Comparison of ENCODE assay signal across 8 cellular contexts in genomic region chr19:55385749-55386514, GRCh38. TPM values are rescaled to one million over a fixed set of nuclear protein-coding genes. Genes with fewer than 3 reads are reported as not detected.
DNase-seq lines count a peak whose midpoint lies in the region; ATAC-seq lines count a peak whose summit lies in the region.

TSS of gene RPL28 (plus strand) at chr19:55385932. CDS start at chr19:55386358, 426 bp downstream.

- H3K4me3 ChIP-seq in CD8-positive, alpha-beta memory T cell (ENCODE audit: low read length): peak within 1 kb of the TSS; percentile 99
- peak within 1 kb of the TSS; percentile 97 for H3K4me3 ChIP-seq in NT2/D1 (ENCODE audit: insufficient read length, low read depth)

- H3K9ac ChIP-seq in NT2/D1 (ENCODE audit: insufficient read length, low read depth): peak within 1 kb of the TSS; percentile 99

- peaks cover 57% of the 10 kb centered on the region for H3K4me1 ChIP-seq in CD8-positive, alpha-beta memory T cell (ENCODE audit: insufficient read depth, low read length)
- peaks cover 31% of the 10 kb centered on the region for H3K4me1 ChIP-seq in NT2/D1 (ENCODE audit: insufficient read depth, insufficient read length)

- peaks cover 3 to 55% (median 5%) of the 10 kb centered on the region in 3 donors for H3K36me3 Mint-ChIP-seq in CD8-positive, alpha-beta memory T cell

- ATAC-seq in GM19463 (IDR thresholded peaks at IDR 0.05; ENCODE audit: unreplicated experiment): peak; percentile 65

- H3K9me3 Mint-ChIP-seq in CD8-positive, alpha-beta memory T cell: no peaks in the 10 kb centered on the region

- H3K27me3 Mint-ChIP-seq in CD8-positive, alpha-beta memory T cell: peaks cover 0 to 10% of the 10 kb centered on the region in 2 donors

- H3K36me3 ChIP-seq in CD8-positive, alpha-beta memory T cell (ENCODE audit: insufficient read depth, low read length): peaks cover 28% of the 10 kb centered on the region
- peaks cover 50% of the 10 kb centered on the region for H3K36me3 ChIP-seq in NT2/D1 (ENCODE audit: insufficient read depth, insufficient read length, low read length)

- POLR2A ChIA-PET in CD8-positive, alpha-beta memory T cell (lab: Charles Lee): interaction anchor here (1.0 to 2.6 kb wide), 2 partner anchors 20 to 21 kb away, joined by 3 to 14 read pairs; partner anchors contain the start of gene UBE2S

- DNase-seq in CD8-positive, alpha-beta memory T cell: peak; percentile 96 to 99 (median 98)
- DNase-seq in HPDE6-E6E7 (ENCODE audit: extremely low spot score) (peak; percentile 88), NT2/D1 (ENCODE audit: low read depth, low spot score) (peak; percentile 92), mesenteric fat pad (ENCODE audit: low spot score) (peak; percentile 99)
- peak; percentile 96 for DNase-seq in activated CD8-positive, alpha-beta memory T cell treated with anti-CD3 and anti-CD28 coated beads, Interleukin-2, amount 50 U/mL, for 1 hour (ENCODE audit: extremely low read depth)
- peak; percentile 96 to 98 for DNase-seq in stimulated activated CD8-positive, alpha-beta memory T cell treated with anti-CD3 and anti-CD28 coated beads, Interleukin-15, amount 100 ng/mL, for 4 hours (ENCODE audit: low read depth in 2 of 2)

- H3K27me3 ChIP-seq in CD8-positive, alpha-beta memory T cell (ENCODE audit: insufficient read depth, low read length, poor library complexity, severe bottlenecking): no peaks in the 10 kb centered on the region
- H3K27me3 ChIP-seq in NT2/D1 (ENCODE audit: insufficient read depth, insufficient read length): peaks cover 12% of the 10 kb centered on the region

- no peaks in the 10 kb centered on the region for H3K9me3 ChIP-seq in CD8-positive, alpha-beta memory T cell (ENCODE audit: low read length)
- no peaks in the 10 kb centered on the region for H3K9me3 ChIP-seq in NT2/D1 (ENCODE audit: insufficient read depth, low read length)

- in situ Hi-C loops in endometrial microvascular endothelial cells (cut with HindIII; ENCODE audit: inconsistent ontology term, low pct_unique_long_range_greater_than_20kb, low sequenced_read_pairs): no loop called here

- peaks cover 65 to 82% (median 69%) of the 10 kb centered on the region in 3 donors for H3K4me1 Mint-ChIP-seq in CD8-positive, alpha-beta memory T cell

- peak within 1 kb of the TSS; percentile 99 for H3K27ac ChIP-seq in CD8-positive, alpha-beta memory T cell (ENCODE audit: low read depth, low read length)

- peak within 1 kb of the TSS; percentile 97 to 100 (median 99) for H3K27ac Mint-ChIP-seq in CD8-positive, alpha-beta memory T cell

- H3K4me3 Mint-ChIP-seq in CD8-positive, alpha-beta memory T cell: peak within 1 kb of the TSS; percentile 97 to 100 (median 99)

- CTCF ChIA-PET in CD8-positive, alpha-beta memory T cell (lab: Charles Lee): no interaction called here

RNA-seq across cellular contexts. Expression of gene RPL28, which starts in this region (rescaled TPM):
- 1,000 to 10,000 TPM; 2,376 to 2,381 TPM for total RNA-seq in CD8-positive, alpha-beta memory T cell
- 615 TPM for polyA plus RNA-seq in CD8-positive, alpha-beta memory T cell
- total RNA-seq in endometrial microvascular endothelial cells (ENCODE audit: inconsistent ontology term) (298 TPM), mesenteric fat pad (1,147 TPM)

Comparison
In these comparisons a context has a peak if more than half of its experiments do, and no peak if none do; other contexts are left out.
1. Peak in every context shown above with its lines: DNase-seq, ATAC-seq, H3K4me3 ChIP-seq and H3K27ac ChIP-seq.